ENCODE assay signal across 8 cellular contexts in genomic region chr13:103883152-103883551, GRCh38.
DNase-seq lines count a peak whose midpoint lies in the region; ATAC-seq and TF ChIP-seq lines count a peak whose summit lies in the region.

No MANE protein-coding gene starts in this region.

- peak; percentile 83 for DNase-seq in NCI-H2171 (lab: John Stamatoyannopoulos, UW)
- DNase-seq in astrocyte of the spinal cord (ENCODE audit: low read depth, low spot score) = peak; percentile 96
- DNase-seq in hippocampal formation (lab: John Stamatoyannopoulos, UW) = peak; percentile 69 to 90
- peak; percentile 89 for DNase-seq in retinal pigment epithelial cell (ENCODE audit: low read depth)
- no peak for DNase-seq in effector CD4-positive, alpha-beta T cell
- no peak for DNase-seq in stimulated activated CD4-positive, alpha-beta T cell treated with anti-CD3 and anti-CD28 coated beads, Interleukin-2, amount 100 ng/mL, for 48 hours

- H3K4me3 ChIP-seq in astrocyte of the spinal cord (ENCODE audit: low read depth, low read length) (peak overlapping the region; percentile 13), retinal pigment epithelial cell (ENCODE audit: low read length) (peak overlapping the region; percentile 28)

- ATAC-seq in GM18907 (IDR thresholded peaks at IDR 0.05; ENCODE audit: unreplicated experiment) = peak; percentile 61
- no peak for ATAC-seq in GM18858 (IDR thresholded peaks at IDR 0.05; ENCODE audit: unreplicated experiment)

- in situ Hi-C loops in astrocyte of the spinal cord (cut with HindIII; ENCODE audit: low sequenced_read_pairs) = no loop called here

- TF ChIP-seq CTCF in astrocyte of the spinal cord (IDR thresholded peaks at IDR 0.05; ENCODE audit: low read depth, low read length) (peak; percentile 63), retinal pigment epithelial cell (conservative IDR thresholded peaks at IDR 0.05; ENCODE audit: low read depth, low read length) (peak; percentile 72)

Comparison
In these comparisons a context has a peak if more than half of its experiments do, and no peak if none do; other contexts are left out.
1. DNase-seq: peak in NCI-H2171 (single experiment), astrocyte of the spinal cord (single experiment), hippocampal formation (2 of 2) and retinal pigment epithelial cell (single experiment); none in effector CD4-positive, alpha-beta T cell (single experiment) and stimulated activated CD4-positive, alpha-beta T cell treated with anti-CD3 and anti-CD28 coated beads, Interleukin-2, amount 100 ng/mL, for 48 hours (0 of 2).